10 cellular contexts compared by ENCODE assay signal in the genomic region with DNA sequence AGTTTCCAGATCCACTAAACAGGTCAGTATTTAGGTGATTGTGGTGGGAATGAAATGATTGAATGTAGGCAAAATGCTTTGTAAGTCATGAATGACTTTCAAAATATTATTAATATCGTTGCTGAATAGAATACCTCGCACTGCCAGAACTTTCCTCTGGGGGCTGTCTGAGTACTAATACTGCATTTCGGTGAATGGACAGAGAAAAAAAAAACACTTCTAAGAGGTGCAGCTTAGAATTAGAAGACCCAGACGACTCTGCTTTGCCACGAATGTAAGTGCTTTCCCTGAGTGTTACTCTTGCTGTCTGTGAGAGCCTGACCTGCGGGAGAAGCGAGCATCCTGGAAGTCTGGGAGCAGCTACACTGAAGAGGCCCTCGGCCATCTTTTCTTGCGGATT.
A peak's percentile ranks its signal among the peaks of the same experiment; 100 is the strongest.
DNase-seq lines count a peak whose midpoint lies in the region; ATAC-seq and TF ChIP-seq lines count a peak whose summit lies in the region.
"Had no signal": no experiment of that assay in that cellular context is flagged by ENCODE, and none has a peak within 500 bp of the region (broad histone marks: within the 10 kb centered on the region; RNA-seq: fewer than 3 reads in every experiment).

No MANE protein-coding gene starts in this region.

- in situ Hi-C loops in HAP-1 (cut with MboI; ENCODE audit: low sequenced_read_pairs), result no loop called here

- H3K27ac Mint-ChIP-seq in natural killer cell, result no peak overlapping the region

- H3K27me3 ChIP-seq in ACC112 (ENCODE audit: insufficient read depth, low read length), result peaks cover 39% of the 10 kb centered on the region
- H3K27me3 ChIP-seq in HAP-1 (ENCODE audit: low read depth), result no peaks in the 10 kb centered on the region
- H3K27me3 ChIP-seq: Peyer's patch had no signal

- H3K4me1 ChIP-seq in ACC112 (ENCODE audit: control insufficient read depth, insufficient read depth, low read length, unreplicated experiment) (no peaks in the 10 kb centered on the region), HAP-1 (peaks cover 11% of the 10 kb centered on the region)

- H3K27me3 Mint-ChIP-seq in natural killer cell (ENCODE audit: low read depth in 2 of 2), result peaks cover 0 to 22% of the 10 kb centered on the region in 2 donors

- H3K4me1 Mint-ChIP-seq in natural killer cell, result peaks cover 13 to 14% of the 10 kb centered on the region in 2 donors

- no peak overlapping the region for H3K27ac ChIP-seq in ACC112 (ENCODE audit: low read depth, low read length)

- H3K4me3 ChIP-seq in ACC112 (ENCODE audit: low read depth, low read length) (peak overlapping the region; percentile 69), choroid plexus epithelial cell (ENCODE audit: low read depth, low read length) (peak overlapping the region; percentile 59), HAP-1 (no peak overlapping the region)

- TF ChIP-seq CTCF in choroid plexus epithelial cell (conservative IDR thresholded peaks at IDR 0.05; ENCODE audit: low read depth, low read length), result peak; percentile 55
- TF ChIP-seq CTCF in natural killer cell (IDR thresholded peaks at IDR 0.05), result no peak

- no peaks in the 10 kb centered on the region for H3K9me3 ChIP-seq in HAP-1
- H3K9me3 ChIP-seq: Peyer's patch had no signal

- H3K9me3 Mint-ChIP-seq in natural killer cell, result no peaks in the 10 kb centered on the region

- H3K36me3 Mint-ChIP-seq in natural killer cell, result no peaks in the 10 kb centered on the region

- H3K79me2 ChIP-seq in ACC112 (ENCODE audit: control insufficient read depth, insufficient read depth, low read length, unreplicated experiment), result no peaks in the 10 kb centered on the region

- no peaks in the 10 kb centered on the region for H3K36me3 ChIP-seq in ACC112 (ENCODE audit: insufficient read depth, low read length)
- H3K36me3 ChIP-seq in HAP-1 (replicated peaks), result no peaks in the 10 kb centered on the region
- H3K36me3 ChIP-seq: Peyer's patch had no signal

- ATAC-seq in HG03432 (IDR thresholded peaks at IDR 0.05; ENCODE audit: unreplicated experiment), result peak; percentile 18
- peak in 2 of 3 donors; percentile 29 to 37 for ATAC-seq in natural killer cell
- ATAC-seq in GM21367 (IDR thresholded peaks at IDR 0.05; ENCODE audit: unreplicated experiment), result no peak

- peak; percentile 59 for DNase-seq in choroid plexus epithelial cell (ENCODE audit: low read depth)
- DNase-seq in natural killer cell, result no peak
- no peak for DNase-seq in T1000 (lab: John Stamatoyannopoulos, UW)
- no peak for DNase-seq in HAP-1 (ENCODE audit: low spot score in 2 of 2)
- DNase-seq in foreskin melanocyte, result no peak
- DNase-seq: DMS 273 treated with DMSO at 0.1 percent for 48 hours, Peyer's patch had no signal

- H3K4me3 Mint-ChIP-seq in natural killer cell, result peak overlapping the region; percentile 87

- H2AFZ ChIP-seq in ACC112 (ENCODE audit: low read length, unreplicated experiment), result peak overlapping the region; percentile 53

- intact Hi-C loops in natural killer cell (cut with micrococcal nuclease), result loop anchor here (5.0 kb wide), 1 partner anchor 47 kb away; no protein-coding TSS in a partner anchor
